ENCODE assay signal across 19 cellular contexts in genomic region chr10:14705548-14706234, GRCh38.
DNase-seq lines count a peak whose midpoint lies in the region; ATAC-seq, FAIRE-seq and TF ChIP-seq lines count a peak whose summit lies in the region.
"Had no signal": no experiment of that assay in that cellular context is flagged by ENCODE, and none has a peak within 500 bp of the region (broad histone marks: within the 10 kb centered on the region; RNA-seq: fewer than 3 reads in every experiment).

No MANE protein-coding gene starts in this region.

- no peak for DNase-seq in CD14-positive monocyte (ENCODE audit: low spot score)
- peak; percentile 83 for DNase-seq in OCI-M1 (lab: John Stamatoyannopoulos, UW)
- DNase-seq in colonic mucosa = no peak
- no peak for DNase-seq in small intestine
- DNase-seq in frontal cortex (ENCODE audit: low spot score in 2 of 2) = no peak
- DNase-seq: ACHN; activated CD4-positive, alpha-beta T cell treated with anti-CD3 and anti-CD28 coated beads for 4 hours; activated T-cell treated with anti-CD3 and anti-CD28 coated beads, Interleukin-2, amount 50 U/mL, for 1 hour; GF-D8; hippocampal formation; NCI-H2081 treated with DMSO at 0.1 percent for 48 hours; ovary had no signal

- 55 to 62% (median 55%) methylated on average over 5 of the region's 5 CpGs for WGBS in small intestine, 3 donors

- peaks cover 0 to 2% (median 0%) of the 10 kb centered on the region in 3 donors for H3K27me3 Mint-ChIP-seq in CD14-positive monocyte (ENCODE audit: low read depth in 3 of 3)
- H3K27me3 Mint-ChIP-seq: activated naive CD8-positive, alpha-beta T cell had no signal

- FAIRE-seq in small intestine (lab: Jason Lieb, UNC) (no peak), frontal cortex (lab: Jason Lieb, UNC) (no peak)

- TF ChIP-seq CTCF in CD14-positive monocyte (IDR thresholded peaks at IDR 0.05) (no peak), colonic mucosa (IDR thresholded peaks at IDR 0.05) (no peak)

- H3K4me1 Mint-ChIP-seq in CD14-positive monocyte = peaks cover 15% of the 10 kb centered on the region
- H3K4me1 Mint-ChIP-seq: stimulated activated effector memory CD8-positive, alpha-beta T cell treated with anti-CD3 and anti-CD28 coated beads, Interleukin-12 subunit alpha, Interleukin-12 subunit beta, amount 100 ng/mL, for 72 hours had no signal

- no peak overlapping the region for H3K27ac ChIP-seq in iPS-20b (ENCODE audit: low read length)
- H3K27ac ChIP-seq in colonic mucosa = no peak overlapping the region
- H3K27ac ChIP-seq in small intestine (ENCODE audit: low read depth in 1 of 2, low read length in 1 of 2) = no peak overlapping the region
- H3K27ac ChIP-seq: ovary, RWPE1, skin epidermis had no signal

- H3K9ac ChIP-seq in iPS-20b (ENCODE audit: low read depth, low read length) = no peak overlapping the region
- H3K9ac ChIP-seq in colonic mucosa (ENCODE audit: low read depth in 2 of 2, low read length in 2 of 2) = no peak overlapping the region

- H3K9me3 Mint-ChIP-seq in CD14-positive monocyte = peaks cover 0 to 4% (median 0%) of the 10 kb centered on the region in 7 donors
- H3K9me3 Mint-ChIP-seq: stimulated activated effector memory CD8-positive, alpha-beta T cell treated with anti-CD3 and anti-CD28 coated beads, Interleukin-12 subunit alpha, Interleukin-12 subunit beta, amount 100 ng/mL, for 72 hours had no signal

- H3K4me3 ChIP-seq in iPS-20b (ENCODE audit: low read length) (0 out of 2 replicates have a peak overlapping the region, but pooled peaks have one; percentile 2), colonic mucosa (no peak overlapping the region), small intestine (ENCODE audit: low read depth in 1 of 2, low read length in 2 of 2) (no peak overlapping the region)
- H3K4me3 ChIP-seq: ovary, skin epidermis had no signal

- intact Hi-C loops in CD14-positive monocyte (cut with micrococcal nuclease) = no loop called here
- intact Hi-C loops in colonic mucosa (cut with DNase I) = no loop called here

- ATAC-seq in HG03469 (IDR thresholded peaks at IDR 0.05; ENCODE audit: unreplicated experiment) (peak; percentile 50), HG03457 (IDR thresholded peaks at IDR 0.05; ENCODE audit: unreplicated experiment) (no peak)
- ATAC-seq: stimulated activated effector memory CD8-positive, alpha-beta T cell treated with anti-CD3 and anti-CD28 coated beads, Interleukin-12 subunit alpha, Interleukin-12 subunit beta, amount 100 ng/mL, for 72 hours had no signal

- H3K36me3 ChIP-seq in iPS-20b (ENCODE audit: insufficient read depth, low read depth, low read length) (no peaks in the 10 kb centered on the region), colonic mucosa (no peaks in the 10 kb centered on the region), small intestine (ENCODE audit: control insufficient read depth in 2 of 2, insufficient read depth in 2 of 2, low read length in 2 of 2) (no peaks in the 10 kb centered on the region)
- H3K36me3 ChIP-seq: ovary had no signal

- H3K27ac Mint-ChIP-seq in CD14-positive monocyte = peak overlapping the region in 3 of 7 donors; percentile 51 to 66 (median 57)
- H3K27ac Mint-ChIP-seq: activated naive CD8-positive, alpha-beta T cell; stimulated activated effector memory CD8-positive, alpha-beta T cell treated with anti-CD3 and anti-CD28 coated beads, Interleukin-12 subunit alpha, Interleukin-12 subunit beta, amount 100 ng/mL, for 72 hours had no signal

- H3K27me3 ChIP-seq in iPS-20b (ENCODE audit: insufficient read depth, low read length) (no peaks in the 10 kb centered on the region), colonic mucosa (no peaks in the 10 kb centered on the region), small intestine (ENCODE audit: control insufficient read depth in 2 of 2, insufficient read depth in 2 of 2, low read length in 2 of 2) (no peaks in the 10 kb centered on the region)
- H3K27me3 ChIP-seq: ovary had no signal

- peak overlapping the region; percentile 20 to 78 for H3K4me3 Mint-ChIP-seq in CD14-positive monocyte
- H3K4me3 Mint-ChIP-seq: activated naive CD8-positive, alpha-beta T cell; stimulated activated effector memory CD8-positive, alpha-beta T cell treated with anti-CD3 and anti-CD28 coated beads, Interleukin-12 subunit alpha, Interleukin-12 subunit beta, amount 100 ng/mL, for 72 hours had no signal

- H3K36me3 Mint-ChIP-seq in CD14-positive monocyte = no peaks in the 10 kb centered on the region
- H3K36me3 Mint-ChIP-seq: activated naive CD8-positive, alpha-beta T cell; stimulated activated effector memory CD8-positive, alpha-beta T cell treated with anti-CD3 and anti-CD28 coated beads, Interleukin-12 subunit alpha, Interleukin-12 subunit beta, amount 100 ng/mL, for 72 hours had no signal

- H3K4me1 ChIP-seq in iPS-20b (ENCODE audit: insufficient read depth, low read length) (0 out of 2 replicates have a peak, but pooled peaks cover 4% of the 10 kb centered on the region), colonic mucosa (no peaks in the 10 kb centered on the region), small intestine (ENCODE audit: control insufficient read depth in 2 of 2, insufficient read depth in 1 of 2, low read depth in 1 of 2, low read length in 1 of 2) (no peaks in the 10 kb centered on the region)

- 0 out of 2 replicates have a peak, but pooled peaks cover 3% of the 10 kb centered on the region for H3K9me3 ChIP-seq in iPS-20b (ENCODE audit: insufficient read depth, low read depth, low read length)
- no peaks in the 10 kb centered on the region for H3K9me3 ChIP-seq in colonic mucosa
- no peaks in the 10 kb centered on the region for H3K9me3 ChIP-seq in small intestine (ENCODE audit: control insufficient read depth, low read depth)
- H3K9me3 ChIP-seq: ovary had no signal
